ENCODE assay signal across 15 cellular contexts in the genomic region with DNA sequence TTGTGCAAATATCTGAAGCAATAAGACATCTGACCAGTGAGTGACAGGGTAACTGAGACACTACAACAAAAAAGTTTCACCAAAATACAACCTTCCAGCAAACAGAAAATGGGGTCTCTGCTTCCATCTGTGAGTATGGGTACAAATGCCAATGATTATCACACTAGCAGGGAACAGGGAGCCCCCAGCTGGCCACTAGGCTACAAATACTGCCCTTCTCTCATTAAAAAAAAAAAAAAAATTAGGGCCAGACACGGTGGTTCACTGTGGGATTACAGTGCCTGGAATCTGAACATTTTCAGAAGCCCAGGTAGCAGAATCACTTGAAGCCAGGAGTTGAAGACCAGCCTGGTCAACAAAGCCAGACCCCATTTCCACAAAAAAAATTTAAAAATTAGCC. TPM values are rescaled to one million over a fixed set of nuclear protein-coding genes. Genes with fewer than 3 reads are reported as not detected.
DNase-seq lines count a peak whose midpoint lies in the region; ATAC-seq and TF ChIP-seq lines count a peak whose summit lies in the region.
"Had no signal": no experiment of that assay in that cellular context is flagged by ENCODE, and none has a peak within 500 bp of the region (broad histone marks: within the 10 kb centered on the region; RNA-seq: fewer than 3 reads in every experiment).

No MANE protein-coding gene starts in this region.

- H2AFZ ChIP-seq in OCI-LY7 (ENCODE audit: low read length), result no peak overlapping the region
- H2AFZ ChIP-seq: hepatocyte had no signal

- H3K79me2 ChIP-seq in OCI-LY7 (ENCODE audit: insufficient read depth, low read depth, low read length), result no peaks in the 10 kb centered on the region
- H3K79me2 ChIP-seq: hepatocyte had no signal

- ATAC-seq in HG03354 (IDR thresholded peaks at IDR 0.05; ENCODE audit: poor library complexity, severe bottlenecking, unreplicated experiment) (no peak), psoas muscle (no peak)
- ATAC-seq: natural killer cell treated with Interleukin-12 subunit alpha and Interleukin-12 subunit beta and Interleukin-15 and Interleukin-18, amount 100 ng/mL, for 72 hours had no signal

- no peak for TF ChIP-seq EP300 in esophagus muscularis mucosa (IDR thresholded peaks at IDR 0.05)

- no peaks in the 10 kb centered on the region for H3K9me2 ChIP-seq in OCI-LY7 (ENCODE audit: insufficient read depth, low read length)

- DNase-seq in GM20000 (ENCODE audit: low spot score) (peak; percentile 28), OCI-LY7 (ENCODE audit: low spot score) (peak; percentile 20), esophagus muscularis mucosa (ENCODE audit: extremely low spot score) (peak; percentile 19), middle frontal gyrus (ENCODE audit: extremely low spot score, low spot score) (no peak), psoas muscle (no peak), NCI-H1048 (lab: John Stamatoyannopoulos, UW) (no peak)
- DNase-seq: activated T-cell treated with anti-CD3 and anti-CD28 coated beads, Interleukin-2, amount 50 U/mL, for 1 hour; C1 segment of cervical spinal cord; caudate nucleus; GOT3; stimulated activated CD4-positive, alpha-beta T cell treated with anti-CD3 and anti-CD28 coated beads, Interleukin-4, amount 100 ng/mL, for 24 hours had no signal

- peak; percentile 15 for TF ChIP-seq CTCF in 22Rv1 (IDR thresholded peaks at IDR 0.05)
- no peak for TF ChIP-seq CTCF in GM20000 (IDR thresholded peaks at IDR 0.05; ENCODE audit: extremely low read depth, missing control alignments)
- peak; percentile 56 for TF ChIP-seq CTCF in OCI-LY7 (conservative IDR thresholded peaks at IDR 0.05; ENCODE audit: low read length)
- TF ChIP-seq CTCF in esophagus muscularis mucosa (IDR thresholded peaks at IDR 0.05), result no peak
- no peak for TF ChIP-seq CTCF in psoas muscle (IDR thresholded peaks at IDR 0.05)

- no peak overlapping the region for H3K27ac ChIP-seq in 22Rv1
- H3K27ac ChIP-seq in OCI-LY7 (ENCODE audit: low read depth, low read length, poor library complexity, severe bottlenecking), result no peak overlapping the region
- H3K27ac ChIP-seq in esophagus muscularis mucosa (replicated peaks in 1 of 4), result no peak overlapping the region
- H3K27ac ChIP-seq in psoas muscle, result no peak overlapping the region
- H3K27ac ChIP-seq: hepatocyte had no signal

- H3K9me3 ChIP-seq in OCI-LY7 (ENCODE audit: low read length), result no peaks in the 10 kb centered on the region
- H3K9me3 ChIP-seq in esophagus muscularis mucosa, result no peaks in the 10 kb centered on the region
- H3K9me3 ChIP-seq in psoas muscle, result no peaks in the 10 kb centered on the region

- 21% methylated on average over 1 of the region's 1 CpG for WGBS in esophagus muscularis mucosa
- WGBS in psoas muscle, 3 donors, result 6 to 13% (median 7%) methylated on average over 1 of the region's 1 CpG

- peaks cover 0 to 6% (median 0%) of the 10 kb centered on the region in 4 donors for H3K27me3 ChIP-seq in esophagus muscularis mucosa
- H3K27me3 ChIP-seq in psoas muscle (ENCODE audit: insufficient read depth in 3 of 3, low read length in 2 of 3), result no peaks in the 10 kb centered on the region
- H3K27me3 ChIP-seq: hepatocyte had no signal

- CTCF ChIA-PET in OCI-LY7 (lab: Charles Lee; ENCODE audit: unreplicated experiment), result no interaction called here

- H3K36me3 ChIP-seq in OCI-LY7 (ENCODE audit: insufficient read depth, low read length) (no peaks in the 10 kb centered on the region), esophagus muscularis mucosa (no peaks in the 10 kb centered on the region), psoas muscle (ENCODE audit: insufficient read depth in 1 of 2, low read depth in 1 of 2) (no peaks in the 10 kb centered on the region)

- no peak overlapping the region for H3K4me2 ChIP-seq in OCI-LY7 (ENCODE audit: low read length)
- H3K4me2 ChIP-seq: hepatocyte had no signal

- POLR2A ChIA-PET in OCI-LY7 (lab: Charles Lee), result no interaction called here

- TF ChIP-seq POLR2A in esophagus muscularis mucosa (IDR thresholded peaks at IDR 0.05; ENCODE audit: low read depth), result no peak

- H3K4me1 ChIP-seq in OCI-LY7 (ENCODE audit: insufficient read depth, low read length, poor library complexity, severe bottlenecking) (no peaks in the 10 kb centered on the region), esophagus muscularis mucosa (no peaks in the 10 kb centered on the region), psoas muscle (no peaks in the 10 kb centered on the region)

- H3K4me3 ChIP-seq in OCI-LY7 (ENCODE audit: low read depth, low read length, poor library complexity, severe bottlenecking) (no peak overlapping the region), esophagus muscularis mucosa (no peak overlapping the region), psoas muscle (no peak overlapping the region)
- H3K4me3 ChIP-seq: hepatocyte had no signal

- intact Hi-C loops in OCI-LY7 (cut with micrococcal nuclease; ENCODE audit: unreplicated experiment) (loop anchor here (10.0 kb wide), 1 partner anchor 241 kb away; no protein-coding TSS in a partner anchor), esophagus muscularis mucosa (cut with DNase I) (no loop called here), psoas muscle (cut with DNase I) (no loop called here)

- H4K20me1 ChIP-seq in OCI-LY7 (ENCODE audit: insufficient read depth, low read length), result no peaks in the 10 kb centered on the region

- no TSS peak for BruUV-seq in OCI-LY7 (replicated peaks; lab: Mats Ljungman, UMichigan)

RNA-seq across cellular contexts. Expression of gene EDARADD, which starts 48.4 kb away (rescaled TPM):
- total RNA-seq in OCI-LY7 (2014; rRNA removed; shearing (Covaris generic)), result not detected in 2 replicates
- total RNA-seq in OCI-LY7 (2022), result not detected in 2 replicates
- total RNA-seq in esophagus muscularis mucosa, result 1 to 10 TPM in 1 of 4 donors, under 1 TPM in 1, not detected in 2; 0.66 to 1.6 TPM
- under 1 TPM in 1 of 4 donors, not detected in 3; 0.25 TPM for total RNA-seq in psoas muscle
- under 1 TPM in 1 of 3 donors, not detected in 2; 0.05 TPM for polyA plus RNA-seq in psoas muscle

Comparison
In these comparisons a context has a peak if more than half of its experiments do, and no peak if none do; other contexts are left out.
1. CTCF ChIP-seq: peak in 22Rv1 (single experiment) and OCI-LY7 (single experiment); none in GM20000 (single experiment), esophagus muscularis mucosa (0 of 3) and psoas muscle (single experiment).
2. DNase-seq: peak in GM20000 (single experiment), OCI-LY7 (single experiment) and esophagus muscularis mucosa (single experiment); none in middle frontal gyrus (single experiment), psoas muscle (0 of 2) and NCI-H1048 (single experiment).